17 cellular contexts compared by ENCODE assay signal in the genomic region with DNA sequence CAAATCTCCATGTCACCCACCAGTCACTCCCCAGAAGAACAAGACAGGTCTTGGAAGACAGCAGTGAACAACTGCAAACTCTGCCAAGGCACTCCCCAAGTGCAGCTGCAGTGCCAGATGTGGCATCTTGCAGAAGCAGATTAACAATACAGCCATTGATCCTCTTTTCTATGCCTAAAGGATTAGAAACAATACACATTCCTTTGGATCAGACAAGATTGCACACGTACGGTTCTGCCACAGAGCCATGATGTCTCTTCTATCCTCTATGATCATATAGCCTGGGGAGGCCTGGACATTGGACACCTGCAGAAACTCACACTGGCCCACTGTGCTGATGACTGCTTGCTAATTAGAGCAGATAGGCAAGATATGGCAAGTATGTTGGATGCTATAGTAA.
DNase-seq lines count a peak whose midpoint lies in the region; ATAC-seq, FAIRE-seq and TF ChIP-seq lines count a peak whose summit lies in the region.
"Had no signal": no experiment of that assay in that cellular context is flagged by ENCODE, and none has a peak within 500 bp of the region (broad histone marks: within the 10 kb centered on the region; RNA-seq: fewer than 3 reads in every experiment).

No MANE protein-coding gene starts in this region.

- ATAC-seq in RWPE2 (ENCODE audit: low read depth), result 0 out of 3 replicates have a peak, but pooled peaks have one; percentile 14
- ATAC-seq in foreskin keratinocyte, result peak; percentile 91
- no peak for ATAC-seq in sciatic nerve
- ATAC-seq in CD4-positive, alpha-beta T cell (ENCODE audit: poor library complexity), result no peak
- ATAC-seq: CD8-positive, alpha-beta T cell had no signal

- peaks cover 6% of the 10 kb centered on the region for H3K4me1 Mint-ChIP-seq in neural progenitor cell
- no peaks in the 10 kb centered on the region for H3K4me1 Mint-ChIP-seq in CD4-positive, alpha-beta T cell (ENCODE audit: low read depth)

- no peak overlapping the region for H3K27ac ChIP-seq in RWPE2 (ENCODE audit: poor library complexity, severe bottlenecking)
- peak overlapping the region; percentile 19 for H3K27ac ChIP-seq in foreskin keratinocyte
- H3K27ac ChIP-seq in neural progenitor cell, result no peak overlapping the region
- no peak overlapping the region for H3K27ac ChIP-seq in CD4-positive, alpha-beta T cell (ENCODE audit: low read depth, low read length)

- intact Hi-C loops in sciatic nerve (cut with DNase I), result no loop called here
- intact Hi-C loops in CD4-positive, alpha-beta T cell (cut with DNase I, micrococcal nuclease), result no loop called here

- H3K36me3 ChIP-seq in RWPE2 (ENCODE audit: low read depth), result no peaks in the 10 kb centered on the region
- no peaks in the 10 kb centered on the region for H3K36me3 ChIP-seq in bronchial epithelial cell (ENCODE audit: control insufficient read depth, insufficient read depth, low read length)
- H3K36me3 ChIP-seq in neural progenitor cell, result no peaks in the 10 kb centered on the region
- H3K36me3 ChIP-seq: HAP-1 had no signal

- POLR2A ChIA-PET in CD4-positive, alpha-beta T cell (lab: Charles Lee), result no interaction called here

- H3K27me3 Mint-ChIP-seq in neural progenitor cell (ENCODE audit: insufficient read depth, low read depth), result peaks cover 2% of the 10 kb centered on the region
- H3K27me3 Mint-ChIP-seq in CD4-positive, alpha-beta T cell, result peaks cover 20% of the 10 kb centered on the region

- H3K27ac Mint-ChIP-seq in neural progenitor cell, result peak overlapping the region; percentile 38
- no peak overlapping the region for H3K27ac Mint-ChIP-seq in CD4-positive, alpha-beta T cell
- H3K27ac Mint-ChIP-seq: CD8-positive, alpha-beta T cell; HFFc6 had no signal

- H3K36me3 Mint-ChIP-seq in neural progenitor cell, result no peaks in the 10 kb centered on the region
- no peaks in the 10 kb centered on the region for H3K36me3 Mint-ChIP-seq in CD4-positive, alpha-beta T cell (ENCODE audit: low read depth)
- H3K36me3 Mint-ChIP-seq: CD8-positive, alpha-beta T cell had no signal

- H3K4me1 ChIP-seq in RWPE2 (ENCODE audit: insufficient read depth, poor library complexity, severe bottlenecking) (no peaks in the 10 kb centered on the region), foreskin keratinocyte (peaks cover 6% of the 10 kb centered on the region), neural progenitor cell (no peaks in the 10 kb centered on the region)
- H3K4me1 ChIP-seq: HAP-1 had no signal

- H3K9me3 ChIP-seq in RWPE2 (ENCODE audit: severe bottlenecking) (no peaks in the 10 kb centered on the region), neural progenitor cell (ENCODE audit: low read depth) (no peaks in the 10 kb centered on the region)
- no peaks in the 10 kb centered on the region for H3K9me3 ChIP-seq in CD4-positive, alpha-beta T cell (ENCODE audit: control insufficient read depth, low read length)
- H3K9me3 ChIP-seq: Caco-2, HAP-1 had no signal

- no peak overlapping the region for H3K4me3 Mint-ChIP-seq in neural progenitor cell
- no peak overlapping the region for H3K4me3 Mint-ChIP-seq in CD4-positive, alpha-beta T cell
- H3K4me3 Mint-ChIP-seq: CD8-positive, alpha-beta T cell; HFFc6 had no signal

- H4K20me1 ChIP-seq in neural progenitor cell (ENCODE audit: low read depth), result no peaks in the 10 kb centered on the region

- H3K4me3 ChIP-seq in RWPE2 (ENCODE audit: severe bottlenecking) (no peak overlapping the region), bronchial epithelial cell (ENCODE audit: low read depth, low read length) (no peak overlapping the region), neural progenitor cell (no peak overlapping the region)
- H3K4me3 ChIP-seq: HAP-1 had no signal

- DNase-seq in RWPE2 (ENCODE audit: low spot score), result no peak
- DNase-seq in bronchial epithelial cell (ENCODE audit: low read depth), result peak; percentile 38
- peak; percentile 66 to 80 for DNase-seq in foreskin keratinocyte
- DNase-seq in neural progenitor cell (ENCODE audit: low spot score), result no peak
- no peak for DNase-seq in sciatic nerve (ENCODE audit: low spot score)
- no peak for DNase-seq in CD4-positive, alpha-beta T cell
- DNase-seq: C1 segment of cervical spinal cord; Caco-2; CD8-positive, alpha-beta T cell; DMS153; DND-41; GOT3; HFFc6 had no signal

- H3K4me2 ChIP-seq in neural progenitor cell, result no peak overlapping the region

- no peaks in the 10 kb centered on the region for H3F3A ChIP-seq in neural progenitor cell (ENCODE audit: low read depth)

- H3K27me3 ChIP-seq in RWPE2 (ENCODE audit: insufficient read depth, poor library complexity, severe bottlenecking) (no peaks in the 10 kb centered on the region), bronchial epithelial cell (ENCODE audit: control insufficient read depth, insufficient read depth, low read length) (no peaks in the 10 kb centered on the region), foreskin keratinocyte (no peaks in the 10 kb centered on the region), neural progenitor cell (no peaks in the 10 kb centered on the region)
- H3K27me3 ChIP-seq in CD4-positive, alpha-beta T cell (ENCODE audit: control insufficient read depth, insufficient read depth, low read length), result peaks cover 5% of the 10 kb centered on the region

- H3K9me3 Mint-ChIP-seq in neural progenitor cell, result peaks cover 3% of the 10 kb centered on the region
- no peaks in the 10 kb centered on the region for H3K9me3 Mint-ChIP-seq in CD4-positive, alpha-beta T cell
- H3K9me3 Mint-ChIP-seq: CD8-positive, alpha-beta T cell; HFFc6 had no signal

- no peaks in the 10 kb centered on the region for H3K79me2 ChIP-seq in neural progenitor cell (ENCODE audit: low read depth)

- CTCF ChIA-PET in CD4-positive, alpha-beta T cell (lab: Charles Lee), result no interaction called here

- no peak overlapping the region for H3K9ac ChIP-seq in neural progenitor cell

- no peak for TF ChIP-seq CTCF in RWPE2 (IDR thresholded peaks at IDR 0.05; ENCODE audit: poor library complexity, severe bottlenecking)
- TF ChIP-seq CTCF in bronchial epithelial cell (IDR thresholded peaks at IDR 0.05; ENCODE audit: insufficient read depth, low read length, severe bottlenecking), result no peak
- TF ChIP-seq CTCF in foreskin keratinocyte (conservative IDR thresholded peaks at IDR 0.05), result no peak
- no peak for TF ChIP-seq CTCF in neural progenitor cell (IDR thresholded peaks at IDR 0.05)
- no peak for TF ChIP-seq CTCF in CD4-positive, alpha-beta T cell (IDR thresholded peaks at IDR 0.05)

- H2AFZ ChIP-seq in neural progenitor cell (replicated peaks), result no peak overlapping the region

- FAIRE-seq in bronchial epithelial cell (lab: Jason Lieb, UNC), result no peak
- FAIRE-seq: G401.6, GM12892, H54 had no signal

Comparison
In these comparisons a context has a peak if more than half of its experiments do, and no peak if none do; other contexts are left out.
1. ATAC-seq: peak in RWPE2 (single experiment) and foreskin keratinocyte (single experiment); none in sciatic nerve (single experiment) and CD4-positive, alpha-beta T cell (single experiment).
2. DNase-seq: peak in bronchial epithelial cell (single experiment) and foreskin keratinocyte (2 of 2); none in RWPE2 (single experiment), neural progenitor cell (single experiment), sciatic nerve (single experiment) and CD4-positive, alpha-beta T cell (0 of 10).